17 cellular contexts compared by ENCODE assay signal in the genomic region with DNA sequence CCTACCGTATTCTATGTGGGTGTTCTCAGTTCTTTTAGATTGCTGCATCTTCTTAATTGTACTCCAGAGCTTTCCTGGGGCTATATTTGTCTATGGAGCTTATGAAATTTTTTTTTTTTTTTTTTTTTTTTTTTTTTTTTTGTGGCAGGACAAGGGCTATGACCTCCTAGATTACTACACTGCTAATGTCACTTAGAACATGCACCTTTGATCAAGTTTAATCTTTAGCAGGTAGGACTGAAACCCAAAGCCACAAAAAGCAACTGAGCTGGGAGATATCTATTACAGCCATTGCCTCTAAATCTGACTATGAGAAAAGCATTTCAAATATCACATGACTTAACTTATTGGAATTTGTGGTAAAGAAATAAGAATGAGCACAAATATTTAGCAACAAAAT. TPM values are rescaled to one million over a fixed set of nuclear protein-coding genes. Genes with fewer than 3 reads are reported as not detected.
DNase-seq lines count a peak whose midpoint lies in the region; ATAC-seq and TF ChIP-seq lines count a peak whose summit lies in the region.
"Had no signal": no experiment of that assay in that cellular context is flagged by ENCODE, and none has a peak within 500 bp of the region (broad histone marks: within the 10 kb centered on the region; RNA-seq: fewer than 3 reads in every experiment).

No MANE protein-coding gene starts in this region.

- H3K9me3 ChIP-seq in Panc1 (ENCODE audit: control insufficient read depth, insufficient read depth, low read depth, low read length) (peaks cover 36% of the 10 kb centered on the region; the same call in 1 of the 2 replicates), skeletal muscle satellite cell (replicated peaks; ENCODE audit: low read length) (peaks cover 10% of the 10 kb centered on the region)
- H3K9me3 ChIP-seq: BE2C had no signal

- H3K4me2 ChIP-seq in skeletal muscle satellite cell (ENCODE audit: low read length) = peak overlapping the region; percentile 36
- H3K4me2 ChIP-seq: GM23338 had no signal

- DNase-seq in EL = peak; percentile 18
- DNase-seq in Panc1 (ENCODE audit: low read depth, low spot score) = no peak
- peak; percentile 41 for DNase-seq in foreskin melanocyte
- no peak for DNase-seq in stimulated activated CD4-positive, alpha-beta T cell treated with anti-CD3 and anti-CD28 coated beads, Interleukin-4, amount 100 ng/mL, for 1 hour
- no peak for DNase-seq in NCI-H1930 (lab: John Stamatoyannopoulos, UW)
- DNase-seq: BE2C, NCI-H1092 treated with DMSO at 0.1 percent for 48 hours, NCI-H146, NCI-H2029 treated with DMSO at 0.1 percent for 48 hours, NCI-H510A treated with DMSO at 0.1 percent for 48 hours, NCI-H82, SK-N-SH had no signal

- intact Hi-C loops in Panc1 (cut with micrococcal nuclease; ENCODE audit: unreplicated experiment) = no loop called here

- H3K4me3 ChIP-seq in Panc1 (ENCODE audit: low read depth in 2 of 2, low read length in 2 of 2) = no peak overlapping the region
- no peak overlapping the region for H3K4me3 ChIP-seq in skeletal muscle satellite cell (ENCODE audit: low read length)
- H3K4me3 ChIP-seq: GM23338, HAP-1 had no signal

- peaks cover 16% of the 10 kb centered on the region for H3K4me1 ChIP-seq in Panc1 (ENCODE audit: control insufficient read depth, insufficient read depth, low read length)
- H3K4me1 ChIP-seq in skeletal muscle satellite cell (ENCODE audit: control insufficient read depth, insufficient read depth, low read length) = peaks cover 23% of the 10 kb centered on the region
- H3K4me1 ChIP-seq: BE2C had no signal

- in situ Hi-C loops in Panc1 (cut with HindIII; ENCODE audit: low pct_unique_long_range_greater_than_20kb, low sequenced_read_pairs) = no loop called here

- H3K36me3 ChIP-seq in Panc1 (ENCODE audit: control insufficient read depth, insufficient read depth, low read length) = no peaks in the 10 kb centered on the region
- no peaks in the 10 kb centered on the region for H3K36me3 ChIP-seq in skeletal muscle satellite cell (ENCODE audit: insufficient read depth, low read length)
- H3K36me3 ChIP-seq: BE2C, HAP-1 had no signal

- peak overlapping the region; percentile 79 for H3K27ac ChIP-seq in Panc1 (ENCODE audit: low read length)
- H3K27ac ChIP-seq: RWPE1 had no signal

- BruUV-seq in Panc1 (replicated peaks; lab: Mats Ljungman, UMichigan) = no TSS peak

- CTCF ChIA-PET in Panc1 (lab: Charles Lee) = interaction anchor here (0.6 to 1.0 kb wide), 7 partner anchors 13 to 1571 kb away, joined by 4 to 24 read pairs (median 6); no protein-coding TSS in a partner anchor

- POLR2A ChIA-PET in Panc1 (lab: Charles Lee) = interaction anchor here (0.6 kb wide), 1 partner anchor 189 kb away, joined by 3 read pairs; no protein-coding TSS in a partner anchor

- H3K27me3 ChIP-seq in Panc1 (ENCODE audit: control insufficient read depth, insufficient read depth, low read length) (no peaks in the 10 kb centered on the region), skeletal muscle satellite cell (ENCODE audit: control insufficient read depth, insufficient read depth, low read length) (peaks cover 14% of the 10 kb centered on the region)
- H3K27me3 ChIP-seq: BE2C had no signal

- no peak for TF ChIP-seq CTCF in Panc1 (IDR thresholded peaks at IDR 0.05)

- H3K9ac ChIP-seq in skeletal muscle satellite cell (ENCODE audit: low read depth, low read length) = no peak overlapping the region
- H3K9ac ChIP-seq: SK-N-SH had no signal

- peak; percentile 74; the same call in 1 of the 2 replicates for ATAC-seq in Panc1
- ATAC-seq in HG03520 (IDR thresholded peaks at IDR 0.05; ENCODE audit: unreplicated experiment) = no peak
- ATAC-seq: GM23338 had no signal

RNA-seq across cellular contexts. Expression of a gene that starts 21.7 kb away (rescaled TPM):
- total RNA-seq in Panc1 (2021; ENCODE audit: unreplicated experiment) = 22.7 TPM
- 24.9 TPM for polyA plus RNA-seq in Panc1 (2012; ENCODE audit: insufficient read length)
- 0.51 and 2.0 TPM in 2 replicates for total RNA-seq in skeletal muscle satellite cell (2012; rRNA removed)

RNA-seq across cellular contexts. Expression of a gene that starts 59.2 kb away (rescaled TPM):
- 65.9 TPM for total RNA-seq in Panc1 (2021; ENCODE audit: unreplicated experiment)
- 71.5 TPM for polyA plus RNA-seq in Panc1 (2012; ENCODE audit: insufficient read length)
- total RNA-seq in skeletal muscle satellite cell (2012; rRNA removed) = 51.7 and 52.2 TPM in 2 replicates

Comparison
In these comparisons a context has a peak if more than half of its experiments do, and no peak if none do; other contexts are left out.
1. DNase-seq: peak in EL (single experiment) and foreskin melanocyte (single experiment); none in Panc1 (single experiment), stimulated activated CD4-positive, alpha-beta T cell treated with anti-CD3 and anti-CD28 coated beads, Interleukin-4, amount 100 ng/mL, for 1 hour (single experiment) and NCI-H1930 (0 of 2).